ENCODE assay signal across 8 cellular contexts in the genomic region with DNA sequence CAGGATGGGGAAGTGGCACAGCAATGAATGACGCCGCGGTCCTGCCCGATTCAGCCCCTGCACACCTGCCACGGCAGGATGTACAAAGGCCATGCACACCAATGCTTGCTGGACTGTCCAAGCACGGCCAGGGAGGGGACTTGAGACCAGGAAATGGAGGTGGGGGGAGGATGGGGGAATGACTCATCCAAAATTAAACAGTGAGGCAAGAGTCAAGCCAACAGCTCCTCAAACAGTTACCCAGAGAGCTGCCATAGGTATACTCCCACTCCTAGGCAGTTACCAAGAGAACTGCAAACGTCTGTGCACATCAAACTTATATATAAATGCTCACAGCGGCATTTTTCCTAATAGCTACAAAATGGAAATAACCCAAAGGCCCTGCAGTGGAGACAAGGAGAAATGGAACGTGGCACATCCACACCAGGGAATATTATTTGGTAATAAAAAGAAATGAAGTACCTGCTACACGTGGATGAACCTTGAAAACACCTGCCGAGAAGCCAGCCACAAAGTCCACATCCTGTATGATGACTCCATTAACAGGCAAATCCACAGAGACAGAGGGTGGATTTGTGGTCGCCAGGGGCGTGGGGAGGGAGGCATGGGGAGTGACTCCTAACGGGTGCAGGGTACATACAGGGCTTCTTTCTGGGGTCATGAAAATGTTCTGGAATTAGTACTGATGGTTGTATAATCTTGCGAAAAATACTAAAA. TPM values are rescaled to one million over a fixed set of nuclear protein-coding genes. Genes with fewer than 3 reads are reported as not detected.
DNase-seq lines count a peak whose midpoint lies in the region; TF ChIP-seq lines count a peak whose summit lies in the region.

No MANE protein-coding gene starts in this region.

- H3K36me3 Mint-ChIP-seq in H9 (ENCODE audit: insufficient read depth in 1 of 3, low read depth in 3 of 3): peaks cover 19 to 27% (median 21%) of the 10 kb centered on the region in 3 experiments

- no peak overlapping the region for H3T11ph ChIP-seq in H9 (ENCODE audit: low read length)

- peaks cover 4 to 8% of the 10 kb centered on the region in 2 experiments; a peak in 3 of 5 replicates for H3K9me3 Mint-ChIP-seq in H9

- peak; percentile 82 for DNase-seq in AG04450 (ENCODE audit: low read depth, low spot score)
- peak; percentile 40 for DNase-seq in SKM-1 (lab: John Stamatoyannopoulos, UW; ENCODE audit: unreplicated experiment)
- peak; percentile 24 to 40 for DNase-seq in erythroblast (lab: John Stamatoyannopoulos, UW)
- DNase-seq in osteoblast (ENCODE audit: insufficient read length, low spot score, missing footprints): peak; percentile 96
- DNase-seq in activated effector memory CD4-positive, alpha-beta T cell treated with anti-CD3 and anti-CD28 coated beads, Interleukin-2, amount 50 U/mL, for 16 hours: no peak
- no peak for DNase-seq in H9
- no peak for DNase-seq in mesenteric fat pad (ENCODE audit: low spot score)

- H2AFZ ChIP-seq in osteoblast (ENCODE audit: low read length): peak overlapping the region; percentile 36
- no peak overlapping the region for H2AFZ ChIP-seq in H9 (ENCODE audit: low read length)

- no peak overlapping the region for H3K14ac ChIP-seq in H9 (ENCODE audit: insufficient read depth, low read length)

- no peak overlapping the region for H4K5ac ChIP-seq in H9 (ENCODE audit: insufficient read length, low read depth, low read length)

- H3K27ac Mint-ChIP-seq in H9: peak overlapping the region in 1 of 3 experiments; percentile 75; a peak in 2 of 7 replicates

- H3K4me3 ChIP-seq in AG04450 (ENCODE audit: low read depth, low read length): no peak overlapping the region
- H3K4me3 ChIP-seq in HEK293 (ENCODE audit: low read depth, low read length): no peak overlapping the region
- peak overlapping the region; percentile 36 for H3K4me3 ChIP-seq in osteoblast (ENCODE audit: insufficient read depth, low read length)

- H2BK20ac ChIP-seq in H9 (ENCODE audit: low read depth, low read length, poor library complexity, severe bottlenecking): no peak overlapping the region

- peaks cover 8% of the 10 kb centered on the region; the same call in 1 of the 2 replicates for H3K9me3 ChIP-seq in AG04450 (ENCODE audit: control insufficient read depth, insufficient read depth, low read length)
- no peaks in the 10 kb centered on the region for H3K9me3 ChIP-seq in HEK293 (ENCODE audit: control insufficient read depth, insufficient read depth, low read depth, low read length)
- no peaks in the 10 kb centered on the region for H3K9me3 ChIP-seq in osteoblast (ENCODE audit: low read depth, low read length)
- H3K9me3 ChIP-seq in H9 (ENCODE audit: control insufficient read depth, low read depth, low read length): no peaks in the 10 kb centered on the region

- H2BK120ac ChIP-seq in H9 (ENCODE audit: low read depth, low read length, poor library complexity, severe bottlenecking): no peak overlapping the region

- H3K79me2 ChIP-seq in osteoblast (ENCODE audit: insufficient read depth, low read length) (peaks cover 7% of the 10 kb centered on the region), H9 (ENCODE audit: insufficient read depth, low read length) (no peaks in the 10 kb centered on the region)

- H3K4me2 ChIP-seq in osteoblast (ENCODE audit: insufficient read depth, low read length): peak overlapping the region; percentile 71
- H3K4me2 ChIP-seq in H9 (ENCODE audit: insufficient read depth, insufficient read length, low read length): no peak overlapping the region

- H3K23me2 ChIP-seq in H9 (ENCODE audit: insufficient read length, low read depth, low read length, poor library complexity, severe bottlenecking): no peaks in the 10 kb centered on the region

- no peak overlapping the region for H2BK15ac ChIP-seq in H9 (ENCODE audit: low read depth, low read length)

- H3K27ac ChIP-seq in AG04450 (ENCODE audit: low read depth, low read length) (peak overlapping the region; percentile 97), HEK293 (ENCODE audit: extremely low read depth, low read depth, low read length) (no peak overlapping the region), osteoblast (ENCODE audit: low read depth, low read length) (peak overlapping the region; percentile 97), H9 (ENCODE audit: insufficient read length, low read depth, low read length) (no peak overlapping the region)

- H4K8ac ChIP-seq in H9 (replicated peaks; ENCODE audit: insufficient read length, low read depth, low read length): no peak overlapping the region

- H3K23ac ChIP-seq in H9 (ENCODE audit: insufficient read length, low read depth, low read length): no peak overlapping the region

- TF ChIP-seq POLR2A in erythroblast (IDR thresholded peaks at IDR 0.05; ENCODE audit: low read length): no peak

- no peak overlapping the region for H2BK12ac ChIP-seq in H9 (ENCODE audit: insufficient read length, low read depth, low read length)

- H3K4me1 ChIP-seq in HEK293 (ENCODE audit: control insufficient read depth, insufficient read depth, low read length): peaks cover 11% of the 10 kb centered on the region; the same call in 1 of the 2 replicates
- H3K4me1 ChIP-seq in osteoblast (ENCODE audit: insufficient read depth, low read length): peaks cover 40% of the 10 kb centered on the region
- peaks cover 7% of the 10 kb centered on the region; the same call in 1 of the 2 replicates for H3K4me1 ChIP-seq in H9 (ENCODE audit: insufficient read depth, low read length)

- H3K4me3 Mint-ChIP-seq in H9: no peak overlapping the region

- TF ChIP-seq CTCF in AG04450 (IDR thresholded peaks at IDR 0.05; ENCODE audit: low read depth, low read length) (no peak), HEK293 (tag by site-specific recombination; IDR thresholded peaks at IDR 0.05) (no peak), osteoblast (IDR thresholded peaks at IDR 0.05; ENCODE audit: extremely low read depth, low read depth, low read length) (no peak), H9 (conservative IDR thresholded peaks at IDR 0.05) (no peak)

- H4K91ac ChIP-seq in H9 (ENCODE audit: insufficient read length, low read depth, low read length): no peak overlapping the region

- H3K56ac ChIP-seq in H9 (ENCODE audit: insufficient read length, low read depth, low read length): no peak overlapping the region

- POLR2A ChIA-PET in AG04450 (lab: Yijun Ruan, JAX): interaction anchor here (0.8 to 1.8 kb wide), 6 partner anchors 14 to 173 kb away, joined by 3 to 9 read pairs (median 4); a partner anchor contains a TSS
- POLR2A ChIA-PET in HEK293 (lab: Yijun Ruan, JAX): interaction anchor here (1.1 kb wide), 1 partner anchor 222 kb away, joined by 3 read pairs; no protein-coding TSS in a partner anchor

- H4K20me1 ChIP-seq in osteoblast (ENCODE audit: insufficient read depth, low read length): no peaks in the 10 kb centered on the region
- H4K20me1 ChIP-seq in H9 (ENCODE audit: control insufficient read depth, insufficient read depth, insufficient read length): no peaks in the 10 kb centered on the region

- no peak overlapping the region for H3K9ac ChIP-seq in H9 (ENCODE audit: extremely low read depth, insufficient read length, low read length)

- H3K4me1 Mint-ChIP-seq in H9: peaks cover 16 to 20% of the 10 kb centered on the region in 2 experiments

- H3K79me1 ChIP-seq in H9 (ENCODE audit: insufficient read depth, low read depth, low read length, poor library complexity, severe bottlenecking): no peaks in the 10 kb centered on the region

- no peak overlapping the region for H2BK5ac ChIP-seq in H9 (ENCODE audit: insufficient read length, low read length)

- no peak overlapping the region for H3K4ac ChIP-seq in H9 (ENCODE audit: low read depth, low read length)

- no CpG with 5 or more reads among the region's 15 CpGs for WGBS in H9 (ENCODE audit: extremely low coverage, insufficient read length, low lambda C conversion rate)

- H3K27me3 Mint-ChIP-seq in H9 (ENCODE audit: low read depth): peaks cover 1% of the 10 kb centered on the region; the same call in 1 of the 2 replicates

- H3K36me3 ChIP-seq in HEK293 (ENCODE audit: control insufficient read depth in 2 of 2, insufficient read depth in 1 of 2, low read length in 2 of 2): peaks cover 0 to 26% of the 10 kb centered on the region in 2 experiments; a peak in 1 of 3 replicates
- peaks cover 10% of the 10 kb centered on the region for H3K36me3 ChIP-seq in osteoblast (ENCODE audit: insufficient read depth, low read length)

- no peaks in the 10 kb centered on the region for H3K27me3 ChIP-seq in AG04450 (ENCODE audit: control insufficient read depth, insufficient read depth, low read length)
- no peaks in the 10 kb centered on the region for H3K27me3 ChIP-seq in osteoblast (ENCODE audit: insufficient read depth, low read length)
- no peaks in the 10 kb centered on the region for H3K27me3 ChIP-seq in H9 (ENCODE audit: insufficient read depth, low read length)

- no peak overlapping the region for H2AK5ac ChIP-seq in H9 (ENCODE audit: insufficient read length, low read length)

- no peak overlapping the region for H3K18ac ChIP-seq in H9 (ENCODE audit: insufficient read length, low read depth, low read length)

- CTCF ChIA-PET in AG04450 (lab: Charles Lee) (interaction anchor here (1.1 to 1.7 kb wide), 3 partner anchors 9 to 68 kb away, joined by 6 to 7 read pairs (median 6); no protein-coding TSS in a partner anchor), HEK293 (lab: Yijun Ruan, JAX) (no interaction called here)

TF ChIP-seq in HEK293, 187 proteins besides CTCF, POLR2A, EP300 and RAD21 (continues in another document):
- TF ChIP-seq ZBTB21 (tag by site-specific recombination; IDR thresholded peaks at IDR 0.05) (no peak), ZNF792 (tag by site-specific recombination; IDR thresholded peaks at IDR 0.05) (0 out of 2 replicates have a peak, but pooled peaks have one; percentile 47), MYNN (tag by site-specific recombination; IDR thresholded peaks at IDR 0.05; ENCODE audit: borderline replicate concordance) (no peak), ZNF843 (tag by site-specific recombination; IDR thresholded peaks at IDR 0.05) (no peak), ZNF596 (tag by site-specific recombination; IDR thresholded peaks at IDR 0.05) (no peak), GLIS1 (tag by site-specific recombination; IDR thresholded peaks at IDR 0.05) (no peak)
- TF ChIP-seq, protein P1, sequence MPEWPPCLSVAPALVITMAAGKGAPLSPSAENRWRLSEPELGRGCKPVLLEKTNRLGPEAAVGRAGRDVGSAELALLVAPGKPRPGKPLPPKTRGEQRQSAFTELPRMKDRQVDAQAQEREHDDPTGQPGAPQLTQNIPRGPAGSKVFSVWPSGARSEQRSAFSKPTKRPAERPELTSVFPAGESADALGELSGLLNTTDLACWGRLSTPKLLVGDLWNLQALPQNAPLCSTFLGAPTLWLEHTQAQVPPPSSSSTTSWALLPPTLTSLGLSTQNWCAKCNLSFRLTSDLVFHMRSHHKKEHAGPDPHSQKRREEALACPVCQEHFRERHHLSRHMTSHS (tag by site-specific recombination; IDR thresholded peaks at IDR 0.05): no peak

RNA-seq across cellular contexts. Expression of a gene that starts 54.1 kb away (rescaled TPM):
- polyA plus RNA-seq in AG04450 (2011; rRNA removed): 30.2 and 38.6 TPM in 2 replicates
- polyA minus RNA-seq in AG04450 (2011; rRNA and poly(A)+ RNA removed): 49.3 and 61.4 TPM in 2 replicates
- total RNA-seq in osteoblast (72.7 and 83.7 TPM in 2 replicates), H9 (2021) (47.7 and 49.9 TPM in 2 replicates), mesenteric fat pad (37.6 TPM)

Comparison
In these comparisons a context has a peak if more than half of its experiments do, and no peak if none do; other contexts are left out.
1. DNase-seq: peak in AG04450 (single experiment), SKM-1 (single experiment), erythroblast (2 of 2) and osteoblast (single experiment); none in activated effector memory CD4-positive, alpha-beta T cell treated with anti-CD3 and anti-CD28 coated beads, Interleukin-2, amount 50 U/mL, for 16 hours (single experiment), H9 (single experiment) and mesenteric fat pad (single experiment).
2. H3K27ac ChIP-seq: peak in AG04450 (single experiment) and osteoblast (single experiment); none in HEK293 (single experiment) and H9 (single experiment).